ENCODE assay signal across 8 cellular contexts in the genomic region with DNA sequence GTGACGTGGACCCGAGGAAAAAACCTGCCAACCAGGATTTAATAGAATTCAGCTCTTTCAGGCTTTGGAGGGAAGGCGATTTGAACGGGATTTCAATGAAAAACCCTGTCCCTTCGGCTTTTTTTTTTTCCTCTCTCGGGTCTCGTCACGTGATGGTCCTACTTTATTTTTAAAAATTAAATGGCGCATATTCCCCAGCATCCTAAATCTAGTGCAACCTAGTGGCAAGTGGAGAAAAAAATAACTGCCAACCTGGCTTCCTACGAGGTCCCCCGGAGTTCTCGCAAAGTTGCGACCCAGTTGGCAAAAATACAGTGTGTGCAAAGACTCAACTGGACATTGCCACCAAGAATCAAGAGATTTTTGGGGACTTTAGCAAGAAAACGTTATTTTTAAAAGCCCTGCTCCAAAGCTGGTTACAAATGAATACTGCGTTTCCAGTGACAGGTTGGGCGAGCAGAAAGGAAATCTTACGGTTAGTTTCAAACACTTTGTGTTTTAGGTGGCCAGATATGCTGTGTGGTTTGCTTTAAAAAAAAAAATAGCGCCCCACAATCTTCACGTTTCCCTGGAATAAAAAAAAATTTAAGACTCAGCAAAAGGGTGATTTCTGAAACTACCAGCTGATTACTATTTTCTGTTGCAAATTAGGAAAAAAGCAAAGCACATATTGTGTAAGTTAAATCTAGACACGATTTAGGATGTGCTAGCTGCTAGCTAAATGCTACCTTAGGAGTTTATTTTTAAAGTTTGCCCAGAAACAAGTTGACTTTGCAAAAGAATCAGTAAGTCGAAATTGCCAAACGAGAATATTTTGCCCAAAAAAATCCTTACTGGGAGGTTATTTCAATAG. TPM values are rescaled to one million over a fixed set of nuclear protein-coding genes. Genes with fewer than 3 reads are reported as not detected.
DNase-seq lines count a peak whose midpoint lies in the region; ATAC-seq and TF ChIP-seq lines count a peak whose summit lies in the region.

No MANE protein-coding gene starts in this region.

- H3K4me2 ChIP-seq in GM23248 (ENCODE audit: unreplicated experiment): peak overlapping the region; percentile 97

- H3K4me1 ChIP-seq in GM23248 (ENCODE audit: insufficient read depth) (peaks cover 27% of the 10 kb centered on the region), endodermal cell (ENCODE audit: control insufficient read depth, insufficient read depth, low read length) (peaks cover 3% of the 10 kb centered on the region), mesodermal cell (ENCODE audit: control insufficient read depth, insufficient read depth, low read length, poor library complexity, severe bottlenecking) (peaks cover 13% of the 10 kb centered on the region), urinary bladder (ENCODE audit: insufficient read depth) (no peaks in the 10 kb centered on the region)

- H3K36me3 ChIP-seq in GM23248 (ENCODE audit: low read depth) (peaks cover 4% of the 10 kb centered on the region), endodermal cell (ENCODE audit: control insufficient read depth, insufficient read depth, low read length) (peaks cover 7% of the 10 kb centered on the region), mesodermal cell (ENCODE audit: control insufficient read depth, insufficient read depth, low read length) (peaks cover 9% of the 10 kb centered on the region), urinary bladder (ENCODE audit: insufficient read depth) (no peaks in the 10 kb centered on the region)

- DNase-seq in CD14-positive monocyte (ENCODE audit: low spot score) (no peak), GM23248 (peak; percentile 87), NCI-H2196 (lab: John Stamatoyannopoulos, UW; ENCODE audit: unreplicated experiment) (peak; percentile 68), WTC11 (ENCODE audit: low spot score) (no peak), endodermal cell (peak; percentile 47), ecto neural progenitor cell (ENCODE audit: low spot score) (no peak)

- peaks cover 0 to 1% (median 0%) of the 10 kb centered on the region in 3 donors for H3K27me3 Mint-ChIP-seq in CD14-positive monocyte (ENCODE audit: low read depth in 3 of 3)
- H3K27me3 Mint-ChIP-seq in WTC11 (ENCODE audit: low read depth): no peaks in the 10 kb centered on the region; the same call in 1 of the 2 replicates
- no peaks in the 10 kb centered on the region for H3K27me3 Mint-ChIP-seq in endodermal cell (ENCODE audit: insufficient read depth)

- peaks cover 9 to 16% of the 10 kb centered on the region in 2 donors for H3K36me3 Mint-ChIP-seq in CD14-positive monocyte
- H3K36me3 Mint-ChIP-seq in WTC11: peaks cover 5% of the 10 kb centered on the region
- peaks cover 8% of the 10 kb centered on the region for H3K36me3 Mint-ChIP-seq in endodermal cell (ENCODE audit: low read depth)

- peak overlapping the region; percentile 100 for H3K27ac ChIP-seq in GM23248
- peak overlapping the region; percentile 91 for H3K27ac ChIP-seq in endodermal cell (ENCODE audit: low read depth, low read length)
- H3K27ac ChIP-seq in mesodermal cell (ENCODE audit: low read depth, low read length, severe bottlenecking): peak overlapping the region; percentile 97
- peak overlapping the region; percentile 93 for H3K27ac ChIP-seq in urinary bladder (ENCODE audit: low read depth)

- intact Hi-C loops in CD14-positive monocyte (cut with micrococcal nuclease): loop anchor here (2.0 to 10.0 kb wide), 5 partner anchors 29 to 1009 kb away; a partner anchor contains a TSS

- H3K9me2 ChIP-seq in GM23248 (ENCODE audit: insufficient read depth): no peaks in the 10 kb centered on the region

- H3K9ac ChIP-seq in GM23248: peak overlapping the region; percentile 100
- H3K9ac ChIP-seq in endodermal cell (ENCODE audit: extremely low read depth, low read length, poor library complexity, severe bottlenecking): peak overlapping the region; percentile 95

- in situ Hi-C loops in GM23248 (cut with MboI): no loop called here

- CTCF ChIA-PET in WTC11 (lab: Charles Lee): interaction anchor here (0.7 to 1.4 kb wide), 5 partner anchors 39 to 669 kb away, joined by 3 to 6 read pairs (median 3); a partner anchor contains a TSS

- POLR2A ChIA-PET in WTC11 (lab: Charles Lee): interaction anchor here (0.5 to 1.0 kb wide), 4 partner anchors 9 to 969 kb away, joined by 3 to 4 read pairs (median 4); no protein-coding TSS in a partner anchor

- peak overlapping the region; percentile 98 to 99 (median 99) for H3K27ac Mint-ChIP-seq in CD14-positive monocyte
- peak overlapping the region; percentile 84 for H3K27ac Mint-ChIP-seq in WTC11
- H3K27ac Mint-ChIP-seq in endodermal cell: peak overlapping the region; percentile 96

- H3K4me3 ChIP-seq in GM23248: peak overlapping the region; percentile 94
- peak overlapping the region; percentile 98 for H3K4me3 ChIP-seq in endodermal cell (ENCODE audit: low read length)
- peak overlapping the region; percentile 78 for H3K4me3 ChIP-seq in mesodermal cell (ENCODE audit: extremely low read depth, insufficient read depth, low read length, poor library complexity, severe bottlenecking)
- H3K4me3 ChIP-seq in urinary bladder (ENCODE audit: low read depth, low read length): peak overlapping the region; percentile 46

- H3F3A ChIP-seq in GM23248 (ENCODE audit: insufficient read depth): peaks cover 31% of the 10 kb centered on the region

- H3K4me3 Mint-ChIP-seq in CD14-positive monocyte (peak overlapping the region; percentile 92 to 93), WTC11 (peak overlapping the region; percentile 88), endodermal cell (peak overlapping the region; percentile 84)

- H3K27me3 ChIP-seq in GM23248 (replicated peaks; ENCODE audit: insufficient read depth): no peaks in the 10 kb centered on the region
- H3K27me3 ChIP-seq in endodermal cell (ENCODE audit: control insufficient read depth, insufficient read depth, low read length, poor library complexity, severe bottlenecking): no peaks in the 10 kb centered on the region

- ATAC-seq in WTC11: peak; percentile 6; the same call in 1 of the 2 replicates

- H3K9me3 ChIP-seq in GM23248 (ENCODE audit: low read depth): no peaks in the 10 kb centered on the region
- H3K9me3 ChIP-seq in endodermal cell (ENCODE audit: control insufficient read depth, low read length): no peaks in the 10 kb centered on the region
- no peaks in the 10 kb centered on the region for H3K9me3 ChIP-seq in mesodermal cell (ENCODE audit: control insufficient read depth, low read length)

- 1% methylated on average over 22 of the region's 22 CpGs for WGBS in GM23248 (ENCODE audit: low coverage in 1 of 2, low lambda C conversion rate in 2 of 2, missing lambda C conversion rate in 2 of 2), 2 experiments
- WGBS in endodermal cell (ENCODE audit: insufficient coverage in 1 of 2, insufficient read length in 1 of 2), 2 experiments: 22 to 26% methylated on average over 13 to 22 of the region's 22 CpGs
- 20 to 32% methylated on average over 15 to 17 of the region's 22 CpGs for WGBS in mesodermal cell (ENCODE audit: insufficient coverage in 2 of 2), 2 experiments
- 6% methylated on average over 22 of the region's 22 CpGs for WGBS in urinary bladder

- peaks cover 20% of the 10 kb centered on the region for H3K4me1 Mint-ChIP-seq in CD14-positive monocyte
- peaks cover 11% of the 10 kb centered on the region for H3K4me1 Mint-ChIP-seq in WTC11
- H3K4me1 Mint-ChIP-seq in endodermal cell: peaks cover 17% of the 10 kb centered on the region

- TF ChIP-seq CTCF in CD14-positive monocyte (IDR thresholded peaks at IDR 0.05) (peak; percentile 61), WTC11 (IDR thresholded peaks at IDR 0.05) (no peak), endodermal cell (conservative IDR thresholded peaks at IDR 0.05) (peak; percentile 57)

- no peaks in the 10 kb centered on the region for H4K20me1 ChIP-seq in GM23248 (ENCODE audit: insufficient read depth)

- peak overlapping the region; percentile 84 for H2AFZ ChIP-seq in GM23248

- peaks cover 41% of the 10 kb centered on the region for H3K79me2 ChIP-seq in GM23248 (ENCODE audit: insufficient read depth)

- H3K9me3 Mint-ChIP-seq in CD14-positive monocyte (no peaks in the 10 kb centered on the region), WTC11 (no peaks in the 10 kb centered on the region), endodermal cell (no peaks in the 10 kb centered on the region)

TF ChIP-seq in WTC11, 78 proteins besides CTCF, POLR2A, EP300 and RAD21 (continues in another document):
- TF ChIP-seq ETV6 (CRISPR knock-in tag; IDR thresholded peaks at IDR 0.05): no peak
- TF ChIP-seq FOXP1 (CRISPR knock-in tag; IDR thresholded peaks at IDR 0.05; ENCODE audit: borderline replicate concordance): no peak
- TF ChIP-seq, protein P1, sequence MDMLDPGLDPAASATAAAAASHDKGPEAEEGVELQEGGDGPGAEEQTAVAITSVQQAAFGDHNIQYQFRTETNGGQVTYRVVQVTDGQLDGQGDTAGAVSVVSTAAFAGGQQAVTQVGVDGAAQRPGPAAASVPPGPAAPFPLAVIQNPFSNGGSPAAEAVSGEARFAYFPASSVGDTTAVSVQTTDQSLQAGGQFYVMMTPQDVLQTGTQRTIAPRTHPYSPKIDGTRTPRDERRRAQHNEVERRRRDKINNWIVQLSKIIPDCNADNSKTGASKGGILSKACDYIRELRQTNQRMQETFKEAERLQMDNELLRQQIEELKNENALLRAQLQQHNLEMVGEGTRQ (CRISPR knock-in tag; IDR thresholded peaks at IDR 0.05): peak; percentile 82

RNA-seq across cellular contexts. Expression of a gene that starts 0.7 kb away (rescaled TPM):
- polyA plus RNA-seq in CD14-positive monocyte: 1 to 10 TPM; 5.7 to 9.8 TPM
- total RNA-seq in GM23248 (2014; rRNA removed; shearing (Covaris generic)): 12.8 and 20.1 TPM in 2 replicates
- 9.2 and 9.7 TPM in 2 replicates for polyA plus RNA-seq in GM23248 (2016; fragmentation: Nextera tagmentation; extraction: Ambion mirVana)
- total RNA-seq in WTC11 (2021): 26.2 to 31.9 TPM (median 28.5 TPM) in 3 replicates
- total RNA-seq in endodermal cell: 10 to 100 TPM; 39.3 to 39.6 TPM
- 29.8 TPM for polyA plus RNA-seq in endodermal cell (2013, experiment 1 of 2)
- polyA plus RNA-seq in endodermal cell (2013, experiment 2 of 2): 25.0 TPM
- polyA plus RNA-seq in mesodermal cell (2013, experiment 1 of 2): 24.1 TPM
- 22.6 TPM for polyA plus RNA-seq in mesodermal cell (2013, experiment 2 of 2)
- total RNA-seq in urinary bladder: 45.0 TPM
- polyA plus RNA-seq in urinary bladder: 30.6 TPM

RNA-seq across cellular contexts. Expression of a gene that starts 6.4 kb away (rescaled TPM):
- polyA plus RNA-seq in CD14-positive monocyte (10 to 100 TPM; 26.0 to 28.0 TPM), GM23248 (2016; fragmentation: Nextera tagmentation; extraction: Ambion mirVana) (33.6 and 37.8 TPM in 2 replicates), urinary bladder (38.0 TPM)
- total RNA-seq in GM23248 (2014; rRNA removed; shearing (Covaris generic)): 27.6 and 31.2 TPM in 2 replicates
- total RNA-seq in WTC11 (2021) (38.4 to 43.5 TPM (median 39.4 TPM) in 3 replicates), endodermal cell (10 to 100 TPM; 60.5 to 69.2 TPM), urinary bladder (39.1 TPM)
- 75.0 TPM for polyA plus RNA-seq in endodermal cell (2013, experiment 1 of 2)
- polyA plus RNA-seq in endodermal cell (2013, experiment 2 of 2): 73.9 TPM
- 73.2 TPM for polyA plus RNA-seq in mesodermal cell (2013, experiment 1 of 2)
- polyA plus RNA-seq in mesodermal cell (2013, experiment 2 of 2): 76.7 TPM

Comparison
In these comparisons a context has a peak if more than half of its experiments do, and no peak if none do; other contexts are left out.
1. DNase-seq: peak in GM23248 (single experiment), NCI-H2196 (single experiment) and endodermal cell (single experiment); none in CD14-positive monocyte (single experiment), WTC11 (single experiment) and ecto neural progenitor cell (single experiment).
2. H3K4me3 ChIP-seq: peak in every context shown above with its lines; median percentile 98 in endodermal cell; 94 in GM23248; 78 in mesodermal cell; 46 in urinary bladder.
3. Peak in every context shown above with its lines, with median percentiles within 50 percentile points of each other: H3K27ac Mint-ChIP-seq, H3K4me3 Mint-ChIP-seq and H3K27ac ChIP-seq.